ENCODE assay signal across 12 cellular contexts in genomic region chr11:127804775-127805446, GRCh38.
DNase-seq lines count a peak whose midpoint lies in the region; ATAC-seq lines count a peak whose summit lies in the region.
"Had no signal": no experiment of that assay in that cellular context is flagged by ENCODE, and none has a peak within 500 bp of the region (broad histone marks: within the 10 kb centered on the region; RNA-seq: fewer than 3 reads in every experiment).

No MANE protein-coding gene starts in this region.

- peak; percentile 4 for DNase-seq in NCI-H345 (lab: John Stamatoyannopoulos, UW)
- DNase-seq in NCI-H345 treated with DMSO at 0.1 percent for 48 hours (lab: John Stamatoyannopoulos, UW; ENCODE audit: unreplicated experiment): no peak
- peak; percentile 88 to 89 for DNase-seq in NCI-H526 (lab: John Stamatoyannopoulos, UW)
- DNase-seq in left lobe of liver (ENCODE audit: low spot score): no peak
- peak; percentile 2 for DNase-seq in pons (ENCODE audit: low spot score)
- no peak for DNase-seq in cardiac septum (ENCODE audit: low spot score)
- no peak for DNase-seq in A172 (ENCODE audit: low spot score)
- DNase-seq: C1 segment of cervical spinal cord, HCEC 1CT, NCI-H748 treated with DMSO at 0.1 percent for 48 hours, PC-9 had no signal

- ATAC-seq in left lobe of liver: peak; percentile 80
- ATAC-seq in GM19467 (IDR thresholded peaks at IDR 0.05; ENCODE audit: unreplicated experiment): no peak

- intact Hi-C loops in cardiac septum (cut with DNase I): no loop called here

Comparison
In these comparisons a context has a peak if more than half of its experiments do, and no peak if none do; other contexts are left out.
1. DNase-seq: peak in NCI-H345 (single experiment), NCI-H526 (2 of 2) and pons (single experiment); none in NCI-H345 treated with DMSO at 0.1 percent for 48 hours (single experiment), left lobe of liver (single experiment), cardiac septum (single experiment) and A172 (single experiment).